Comparison of ENCODE assay signal across 17 cellular contexts in the genomic region with DNA sequence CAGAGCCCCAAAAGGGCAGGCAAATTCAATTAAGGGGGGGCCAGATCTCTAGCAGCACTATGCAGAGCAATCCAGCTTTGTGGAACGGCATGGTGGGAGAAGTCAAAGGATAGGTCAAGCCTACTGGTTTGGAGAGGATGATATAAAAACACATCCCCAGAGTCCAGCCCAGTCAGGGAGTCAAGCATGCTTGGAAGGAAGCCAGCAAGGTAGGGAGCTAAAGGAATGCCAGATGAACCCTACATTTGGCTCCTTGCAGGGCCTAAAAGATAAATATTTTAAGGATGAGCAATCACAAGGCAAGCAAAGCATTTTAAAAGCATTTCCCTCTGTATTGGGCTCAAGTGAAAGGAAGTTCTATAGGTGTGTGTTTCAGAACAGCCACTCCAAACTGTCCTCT. TPM values are rescaled to one million over a fixed set of nuclear protein-coding genes. Genes with fewer than 3 reads are reported as not detected.
DNase-seq lines count a peak whose midpoint lies in the region; ATAC-seq and TF ChIP-seq lines count a peak whose summit lies in the region.
"Had no signal": no experiment of that assay in that cellular context is flagged by ENCODE, and none has a peak within 500 bp of the region (broad histone marks: within the 10 kb centered on the region; RNA-seq: fewer than 3 reads in every experiment).

No MANE protein-coding gene starts in this region.

- H4K8ac ChIP-seq in trophoblast cell (ENCODE audit: low read depth, low read length), result no peak overlapping the region

- H2AFZ ChIP-seq in trophoblast cell (ENCODE audit: insufficient read depth, low read length, poor library complexity), result no peak overlapping the region

- H3K36me3 ChIP-seq in gastroesophageal sphincter (peaks cover 0 to 82% of the 10 kb centered on the region in 2 donors), trophoblast cell (ENCODE audit: control insufficient read depth in 1 of 2, insufficient read depth in 2 of 2, low read length in 2 of 2) (peaks cover 59 to 78% of the 10 kb centered on the region in 2 experiments)

- H3K18ac ChIP-seq in trophoblast cell (ENCODE audit: low read length), result no peak overlapping the region

- TF ChIP-seq POLR2A in gastroesophageal sphincter (IDR thresholded peaks at IDR 0.05), result no peak

- H3K27ac Mint-ChIP-seq in activated T-helper 1 cell treated with anti-CD3 and anti-CD28 coated beads, Interleukin-12 subunit alpha, Interleukin-12 subunit beta, Interleukin-2, Interleukin-4 antibody, amounts not matched to agents 30 ng/mL and 10 ng/mL and 1 ng/mL, durations not matched to agents 14 hours and 24 hours and 36 hours, result no peak overlapping the region
- H3K27ac Mint-ChIP-seq: CD14-positive monocyte had no signal

- no peak overlapping the region for H3K23ac ChIP-seq in trophoblast cell (ENCODE audit: low read length)

- intact Hi-C loops in activated T-helper 1 cell treated with anti-CD3 and anti-CD28 coated beads, Interleukin-12 subunit alpha, Interleukin-12 subunit beta, Interleukin-2, Interleukin-4 antibody, amounts not matched to agents 30 ng/mL and 10 ng/mL and 1 ng/mL, durations not matched to agents 14 hours and 24 hours and 36 hours (cut with micrococcal nuclease), result no loop called here

- no peaks in the 10 kb centered on the region for H3K27me3 Mint-ChIP-seq in activated T-helper 1 cell treated with anti-CD3 and anti-CD28 coated beads, Interleukin-12 subunit alpha, Interleukin-12 subunit beta, Interleukin-2, Interleukin-4 antibody, amounts not matched to agents 30 ng/mL and 10 ng/mL and 1 ng/mL, durations not matched to agents 14 hours and 24 hours and 36 hours (ENCODE audit: insufficient read depth)

- peaks cover 46% of the 10 kb centered on the region for H3K36me3 Mint-ChIP-seq in activated T-helper 1 cell treated with anti-CD3 and anti-CD28 coated beads, Interleukin-12 subunit alpha, Interleukin-12 subunit beta, Interleukin-2, Interleukin-4 antibody, amounts not matched to agents 30 ng/mL and 10 ng/mL and 1 ng/mL, durations not matched to agents 14 hours and 24 hours and 36 hours (ENCODE audit: low read depth)

- peak overlapping the region; percentile 79 for H2BK120ac ChIP-seq in trophoblast cell (ENCODE audit: insufficient read depth, low read length, poor library complexity)

- peaks cover 8 to 72% (median 35%) of the 10 kb centered on the region in 3 donors for H3K4me1 ChIP-seq in gastroesophageal sphincter
- peaks cover 22 to 32% of the 10 kb centered on the region in 2 experiments for H3K4me1 ChIP-seq in trophoblast cell (ENCODE audit: control insufficient read depth in 1 of 2, insufficient read depth in 2 of 2, low read length in 2 of 2)

- H3K79me2 ChIP-seq in trophoblast cell (ENCODE audit: control insufficient read depth, insufficient read depth, low read length, poor library complexity), result peaks cover 10% of the 10 kb centered on the region

- WGBS in gastroesophageal sphincter (ENCODE audit: low coverage in 1 of 2), 2 donors, result 43 to 85% methylated on average over 1 of the region's 1 CpG
- WGBS in trophoblast cell (ENCODE audit: extremely low coverage, insufficient coverage, insufficient read length), result no CpG with 5 or more reads among the region's 1 CpG

- H3K14ac ChIP-seq in trophoblast cell (ENCODE audit: low read length), result peak overlapping the region; percentile 49

- H4K12ac ChIP-seq in trophoblast cell (ENCODE audit: low read depth, low read length), result no peak overlapping the region

- DNase-seq in EL (peak; percentile 32), M059J (ENCODE audit: low read depth) (peak; percentile 54), trophoblast cell (no peak), dedifferentiated amniotic fluid mesenchymal stem cell (ENCODE audit: extremely low spot score) (no peak), GM20000 (ENCODE audit: low spot score) (no peak), ecto neural progenitor cell (ENCODE audit: low spot score) (no peak)
- DNase-seq in activated T-helper 1 cell treated with anti-CD3 and anti-CD28 coated beads, Interleukin-12 subunit alpha, Interleukin-12 subunit beta, Interleukin-2, Interleukin-4 antibody, amounts not matched to agents 30 ng/mL and 10 ng/mL and 1 ng/mL, durations not matched to agents 14 hours and 24 hours and 36 hours (ENCODE audit: low spot score), result no peak
- DNase-seq: COR-L47, DMS53, GOT3, NCI-H1930, NCI-H2171 treated with DMSO at 0.1 percent for 48 hours, NCI-H510A treated with DMSO at 0.1 percent for 48 hours had no signal

- H3K27ac ChIP-seq in gastroesophageal sphincter (peak overlapping the region in 3 of 4 donors; percentile 90 to 98 (median 94)), trophoblast cell (ENCODE audit: low read depth, low read length) (peak overlapping the region; percentile 66)
- H3K27ac ChIP-seq: A549 had no signal

- H3K4me3 ChIP-seq in gastroesophageal sphincter (no peak overlapping the region), trophoblast cell (ENCODE audit: low read depth, low read length) (no peak overlapping the region)
- H3K4me3 ChIP-seq: A549, GM12878 had no signal

- H3K4me2 ChIP-seq in trophoblast cell (ENCODE audit: low read length), result no peak overlapping the region
- H3K4me2 ChIP-seq: A549 had no signal

- no peak overlapping the region for H3K4ac ChIP-seq in trophoblast cell (ENCODE audit: low read depth, low read length)

- no peak overlapping the region for H3K9ac ChIP-seq in trophoblast cell (ENCODE audit: low read length)

- no peak overlapping the region for H2AK5ac ChIP-seq in trophoblast cell (ENCODE audit: low read length)

- H3K9me3 Mint-ChIP-seq in activated T-helper 1 cell treated with anti-CD3 and anti-CD28 coated beads, Interleukin-12 subunit alpha, Interleukin-12 subunit beta, Interleukin-2, Interleukin-4 antibody, amounts not matched to agents 30 ng/mL and 10 ng/mL and 1 ng/mL, durations not matched to agents 14 hours and 24 hours and 36 hours, result no peaks in the 10 kb centered on the region
- H3K9me3 Mint-ChIP-seq: CD14-positive monocyte had no signal

- H3K4me3 Mint-ChIP-seq in activated T-helper 1 cell treated with anti-CD3 and anti-CD28 coated beads, Interleukin-12 subunit alpha, Interleukin-12 subunit beta, Interleukin-2, Interleukin-4 antibody, amounts not matched to agents 30 ng/mL and 10 ng/mL and 1 ng/mL, durations not matched to agents 14 hours and 24 hours and 36 hours, result no peak overlapping the region
- H3K4me3 Mint-ChIP-seq: CD14-positive monocyte had no signal

- H3K9me3 ChIP-seq in gastroesophageal sphincter, result no peaks in the 10 kb centered on the region
- peaks cover 1% of the 10 kb centered on the region for H3K9me3 ChIP-seq in trophoblast cell (ENCODE audit: insufficient read depth, low read depth, low read length)
- H3K9me3 ChIP-seq: A549 had no signal

- ATAC-seq in gastroesophageal sphincter, result no peak
- ATAC-seq: A549, GM12878 had no signal

- peaks cover 19% of the 10 kb centered on the region for H3K4me1 Mint-ChIP-seq in activated T-helper 1 cell treated with anti-CD3 and anti-CD28 coated beads, Interleukin-12 subunit alpha, Interleukin-12 subunit beta, Interleukin-2, Interleukin-4 antibody, amounts not matched to agents 30 ng/mL and 10 ng/mL and 1 ng/mL, durations not matched to agents 14 hours and 24 hours and 36 hours (ENCODE audit: low read depth)

- peaks cover 20% of the 10 kb centered on the region for H3K79me1 ChIP-seq in trophoblast cell (ENCODE audit: low read length)

- no peaks in the 10 kb centered on the region for H3K27me3 ChIP-seq in gastroesophageal sphincter
- H3K27me3 ChIP-seq in trophoblast cell (ENCODE audit: insufficient read depth, low read length), result no peaks in the 10 kb centered on the region

- peak overlapping the region; percentile 56 for H2BK5ac ChIP-seq in trophoblast cell (ENCODE audit: low read depth, low read length, poor library complexity)

- H2BK12ac ChIP-seq in trophoblast cell (ENCODE audit: low read length), result no peak overlapping the region

- TF ChIP-seq CTCF in gastroesophageal sphincter (IDR thresholded peaks at IDR 0.05) (no peak), GM20000 (IDR thresholded peaks at IDR 0.05; ENCODE audit: extremely low read depth, missing control alignments) (no peak)

- no peak for TF ChIP-seq EP300 in gastroesophageal sphincter (IDR thresholded peaks at IDR 0.05)

- H4K91ac ChIP-seq in trophoblast cell (ENCODE audit: low read depth, low read length), result peak overlapping the region; percentile 72

RNA-seq across cellular contexts. Expression of a gene that starts 21.4 kb away (rescaled TPM):
- total RNA-seq in M059J (2014; rRNA removed; shearing (Covaris generic)), result 31.8 and 37.9 TPM in 2 replicates
- 100 to 1,000 TPM in 1 of 4 donors, 10 to 100 TPM in 3; 76.8 to 104 (median 94.5) TPM for total RNA-seq in gastroesophageal sphincter
- polyA plus RNA-seq in trophoblast cell (2013), result 105 and 107 TPM in 2 replicates
- 48.3 and 51.2 TPM in 2 replicates for total RNA-seq in activated T-helper 1 cell treated with anti-CD3 and anti-CD28 coated beads, Interleukin-12 subunit alpha, Interleukin-12 subunit beta, Interleukin-2, Interleukin-4 antibody, amounts not matched to agents 30 ng/mL and 10 ng/mL and 1 ng/mL, durations not matched to agents 14 hours and 24 hours and 36 hours

RNA-seq across cellular contexts. Expression of a gene that starts 21.7 kb away (rescaled TPM):
- 22.0 and 28.5 TPM in 2 replicates for total RNA-seq in M059J (2014; rRNA removed; shearing (Covaris generic))
- 10 to 100 TPM; 45.2 to 63.6 (median 62.8) TPM for total RNA-seq in gastroesophageal sphincter
- polyA plus RNA-seq in trophoblast cell (2013), result 21.3 and 22.4 TPM in 2 replicates
- 28.7 and 29.3 TPM in 2 replicates for total RNA-seq in activated T-helper 1 cell treated with anti-CD3 and anti-CD28 coated beads, Interleukin-12 subunit alpha, Interleukin-12 subunit beta, Interleukin-2, Interleukin-4 antibody, amounts not matched to agents 30 ng/mL and 10 ng/mL and 1 ng/mL, durations not matched to agents 14 hours and 24 hours and 36 hours

Comparison
In these comparisons a context has a peak if more than half of its experiments do, and no peak if none do; other contexts are left out.
1. DNase-seq: peak in EL (single experiment) and M059J (single experiment); none in trophoblast cell (0 of 2), dedifferentiated amniotic fluid mesenchymal stem cell (single experiment), activated T-helper 1 cell treated with anti-CD3 and anti-CD28 coated beads, Interleukin-12 subunit alpha, Interleukin-12 subunit beta, Interleukin-2, Interleukin-4 antibody, amounts not matched to agents 30 ng/mL and 10 ng/mL and 1 ng/mL, durations not matched to agents 14 hours and 24 hours and 36 hours (single experiment), GM20000 (single experiment) and ecto neural progenitor cell (single experiment).